Comparison of ENCODE assay signal across 8 cellular contexts in the genomic region with DNA sequence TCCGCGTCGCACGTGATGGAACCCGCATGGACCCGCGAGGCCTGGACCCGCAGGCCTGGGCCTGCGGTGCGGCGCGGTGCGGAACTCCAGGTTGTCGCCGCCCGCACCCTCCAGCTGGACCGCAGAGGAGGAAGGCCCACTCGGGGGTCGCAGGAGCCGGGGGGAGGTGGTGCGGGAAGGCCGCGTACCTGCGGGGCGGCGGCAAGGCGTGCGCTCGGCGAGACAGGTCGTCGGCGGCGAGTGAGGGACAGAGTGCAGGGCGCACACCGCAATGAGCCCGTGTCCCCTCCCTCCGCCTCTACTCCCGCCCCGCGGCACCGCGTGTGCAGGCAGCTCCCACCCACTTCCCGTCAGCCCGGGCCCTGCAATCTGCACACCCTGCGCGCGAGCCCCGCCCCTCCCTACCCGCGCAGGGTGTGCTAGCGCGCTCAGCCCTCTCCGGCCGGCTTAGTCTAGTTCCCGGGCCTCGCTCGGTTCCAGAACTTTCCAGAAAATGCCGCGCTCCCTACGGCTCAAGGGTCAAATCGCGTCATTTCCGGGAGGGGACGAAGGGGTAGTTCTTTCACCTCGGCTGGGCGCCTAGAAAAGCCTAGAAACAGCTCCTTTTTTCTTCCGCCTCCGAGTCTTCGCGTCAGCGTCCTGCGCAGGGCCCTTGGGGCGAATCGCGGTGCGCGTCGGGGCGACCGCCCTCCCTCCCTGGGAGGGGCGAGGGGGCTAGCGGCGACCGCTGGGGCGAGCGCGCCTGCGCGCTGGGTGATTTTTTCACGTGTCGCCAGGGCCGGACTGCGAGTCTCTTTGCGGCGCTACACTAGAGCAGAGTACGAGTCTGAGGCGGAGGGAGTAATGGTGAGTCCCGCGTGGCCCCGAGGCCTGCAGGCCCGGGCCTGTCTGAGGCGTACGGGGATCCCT. TPM values are rescaled to one million over a fixed set of nuclear protein-coding genes. Genes with fewer than 3 reads are reported as not detected.
DNase-seq lines count a peak whose midpoint lies in the region; ATAC-seq and TF ChIP-seq lines count a peak whose summit lies in the region.

A gene (minus strand): TSS at position 247 of the 909 bp plus-strand sequence. CDS start 992 bp downstream, outside the sequence.
A gene (plus strand): TSS at position 786 of the 909 bp plus-strand sequence. CDS start 58 bp downstream, at position 844.

- no peak for TF ChIP-seq CTCF in CD8-positive, alpha-beta T cell (IDR thresholded peaks at IDR 0.05)
- no peak for TF ChIP-seq CTCF in lung (IDR thresholded peaks at IDR 0.05; ENCODE audit: control extremely low read depth, extremely low read depth)

- H3K4me3 Mint-ChIP-seq in CD8-positive, alpha-beta T cell: peak within 1 kb of the TSS; percentile 92

- no peaks in the 10 kb centered on the region for H3K27me3 Mint-ChIP-seq in CD8-positive, alpha-beta T cell (ENCODE audit: low read depth)

- no peaks in the 10 kb centered on the region for H3K9me3 ChIP-seq in CD8-positive, alpha-beta T cell (ENCODE audit: low read length)
- H3K9me3 ChIP-seq in lung (ENCODE audit: control insufficient read depth in 2 of 2, insufficient read depth in 1 of 2, low read length in 1 of 2): no peaks in the 10 kb centered on the region

- no peaks in the 10 kb centered on the region for H3K27me3 ChIP-seq in CD8-positive, alpha-beta T cell (ENCODE audit: insufficient read depth, low read length)
- H3K27me3 ChIP-seq in lung (ENCODE audit: control insufficient read depth, insufficient read depth): no peaks in the 10 kb centered on the region

- POLR2A ChIA-PET in CD8-positive, alpha-beta T cell (lab: Charles Lee): interaction anchor here (0.6 to 9.5 kb wide), 19 partner anchors 8 to 1238 kb away, joined by 3 to 146 read pairs (median 5); a partner anchor contains a TSS

- peak; percentile 86 for ATAC-seq in CD8-positive, alpha-beta T cell
- ATAC-seq in GM19467 (IDR thresholded peaks at IDR 0.05; ENCODE audit: unreplicated experiment): peak; percentile 82
- ATAC-seq in lung (ENCODE audit: insufficient read depth, low FRiP score): peak; percentile 94

- CTCF ChIA-PET in CD8-positive, alpha-beta T cell (lab: Charles Lee): interaction anchor here (0.9 to 1.4 kb wide), 4 partner anchors 15 to 278 kb away, joined by 3 to 4 read pairs (median 3); no protein-coding TSS in a partner anchor

- H3K27ac ChIP-seq in CD8-positive, alpha-beta T cell (ENCODE audit: low read depth, low read length): peak within 1 kb of the TSS; percentile 96
- peak within 1 kb of the TSS; percentile 87 to 97 for H3K27ac ChIP-seq in lung (ENCODE audit: low read depth in 1 of 2, low read length in 1 of 2)

- peaks cover 62% of the 10 kb centered on the region for H3K4me1 Mint-ChIP-seq in CD8-positive, alpha-beta T cell (ENCODE audit: low read depth)

- H3K27ac Mint-ChIP-seq in CD8-positive, alpha-beta T cell: peak within 1 kb of the TSS; percentile 97

- H3K9me3 Mint-ChIP-seq in CD8-positive, alpha-beta T cell: no peaks in the 10 kb centered on the region

- H3K4me3 ChIP-seq in CD8-positive, alpha-beta T cell (ENCODE audit: low read depth, low read length): peak within 1 kb of the TSS; percentile 61
- H3K4me3 ChIP-seq in lung: peak within 1 kb of the TSS; percentile 96

- peaks cover 55% of the 10 kb centered on the region for H3K4me1 ChIP-seq in CD8-positive, alpha-beta T cell (ENCODE audit: insufficient read depth, low read length)
- H3K4me1 ChIP-seq in lung (ENCODE audit: control insufficient read depth in 2 of 2, insufficient read depth in 2 of 2, low read length in 2 of 2): peaks cover 2 to 21% of the 10 kb centered on the region in 2 donors

- DNase-seq in CD8-positive, alpha-beta T cell: peak; percentile 93 to 97 (median 96)
- DNase-seq in HS-27A (ENCODE audit: low read depth) (peak; percentile 94), NK-92 (lab: John Stamatoyannopoulos, UW; ENCODE audit: unreplicated experiment) (peak; percentile 96), lung (ENCODE audit: low spot score) (peak; percentile 99)
- DNase-seq in activated CD8-positive, alpha-beta memory T cell treated with anti-CD3 and anti-CD28 coated beads for 1 hour (ENCODE audit: extremely low read depth in 1 of 2, low read depth in 1 of 2): peak; percentile 91 to 93
- DNase-seq in effector CD4-positive, alpha-beta T cell: peak; percentile 94
- DNase-seq in stimulated activated CD4-positive, alpha-beta T cell treated with anti-CD3 and anti-CD28 coated beads, TNF-alpha, amount 100 ng/mL, for 4 hours (ENCODE audit: low read depth in 3 of 3): peak; percentile 91 to 95 (median 95)

- intact Hi-C loops in CD8-positive, alpha-beta T cell (cut with DNase I, micrococcal nuclease): loop anchor here (1.0 to 10.0 kb wide), 11 partner anchors 15 to 575 kb away; a partner anchor contains a TSS

- WGBS in lung, 2 donors: 0% methylated on average over 73 to 104 of the region's 104 CpGs

- H3K36me3 Mint-ChIP-seq in CD8-positive, alpha-beta T cell: peaks cover 75% of the 10 kb centered on the region

- peaks cover 22% of the 10 kb centered on the region for H3K36me3 ChIP-seq in CD8-positive, alpha-beta T cell (ENCODE audit: insufficient read depth, low read length)
- peaks cover 9 to 23% of the 10 kb centered on the region in 2 donors for H3K36me3 ChIP-seq in lung (ENCODE audit: control insufficient read depth in 2 of 2, insufficient read depth in 2 of 2, low read length in 2 of 2)

RNA-seq across cellular contexts. Expression of the first gene that starts in this region (rescaled TPM):
- total RNA-seq in CD8-positive, alpha-beta T cell: 100 to 1,000 TPM; 162 to 163 TPM
- total RNA-seq in lung: 100 to 1,000 TPM; 173 to 416 TPM
- 100 to 1,000 TPM; 154 to 204 TPM for polyA plus RNA-seq in lung

RNA-seq across cellular contexts. Expression of the second gene that starts in this region (rescaled TPM):
- 10 to 100 TPM; 76.7 to 76.8 TPM for total RNA-seq in CD8-positive, alpha-beta T cell
- 100 to 1,000 TPM in 1 of 2 donors, 10 to 100 TPM in 1; 64.6 to 154 TPM for total RNA-seq in lung
- 100 to 1,000 TPM; 150 to 332 TPM for polyA plus RNA-seq in lung

Comparison
In these comparisons a context has a peak if more than half of its experiments do, and no peak if none do; other contexts are left out.
1. Peak in every context shown above with its lines: DNase-seq, ATAC-seq, H3K4me3 ChIP-seq and H3K27ac ChIP-seq.